18 cellular contexts compared by ENCODE assay signal in genomic region chr2:27903649-27904544, GRCh38. TPM values are rescaled to one million over a fixed set of nuclear protein-coding genes. Genes with fewer than 3 reads are reported as not detected.
DNase-seq lines count a peak whose midpoint lies in the region; ATAC-seq and TF ChIP-seq lines count a peak whose summit lies in the region.
"Had no signal": no experiment of that assay in that cellular context is flagged by ENCODE, and none has a peak within 500 bp of the region (broad histone marks: within the 10 kb centered on the region; RNA-seq: fewer than 3 reads in every experiment).

No MANE protein-coding gene starts in this region.

- no peak overlapping the region for H2BK15ac ChIP-seq in IMR-90 (ENCODE audit: low read depth, low read length)

- H3K4me3 ChIP-seq in IMR-90 (ENCODE audit: insufficient read depth, low read depth, low read length) (no peak overlapping the region), astrocyte of the spinal cord (ENCODE audit: low read depth, low read length) (no peak overlapping the region), left lung (no peak overlapping the region)
- H3K4me3 ChIP-seq: BLaER1 treated with 17β-estradiol and CSF1 and Interleukin-3, amounts not matched to agents 10 nM and 100 nM; lung; pancreas had no signal

- no peak overlapping the region for H3K23ac ChIP-seq in IMR-90 (ENCODE audit: low read depth, low read length)

- H3K4me1 ChIP-seq in IMR-90 (ENCODE audit: control insufficient read depth, insufficient read depth, low read length) (peaks cover 4% of the 10 kb centered on the region; the same call in 1 of the 2 replicates), left lung (peaks cover 0 to 6% of the 10 kb centered on the region in 2 donors)
- H3K4me1 ChIP-seq: pancreas had no signal

- POLR2A ChIA-PET in IMR-90 (lab: Charles Lee; ENCODE audit: unreplicated experiment) = no interaction called here

- H4K20me1 ChIP-seq in IMR-90 (ENCODE audit: insufficient read depth, low read length) = no peaks in the 10 kb centered on the region
- H4K20me1 ChIP-seq: BLaER1 treated with 17β-estradiol and CSF1 and Interleukin-3, amounts not matched to agents 10 nM and 100 nM had no signal

- TF ChIP-seq POLR2A in IMR-90 (IDR thresholded peaks at IDR 0.05; ENCODE audit: low read depth, low read length) = no peak
- TF ChIP-seq POLR2A in GM18505 (IDR thresholded peaks at IDR 0.05; ENCODE audit: borderline replicate concordance, extremely low read depth, insufficient read depth, insufficient read length) = no peak

- H2BK5ac ChIP-seq in IMR-90 (ENCODE audit: low read depth, low read length, poor library complexity, severe bottlenecking) = no peak overlapping the region

- no peak overlapping the region for H3K27ac ChIP-seq in IMR-90 (ENCODE audit: insufficient read depth, low read length)
- no peak overlapping the region for H3K27ac ChIP-seq in left lung
- H3K27ac ChIP-seq: BLaER1 treated with 17β-estradiol and CSF1 and Interleukin-3, amounts not matched to agents 10 nM and 100 nM; pancreas had no signal

- no peak overlapping the region for H3K9ac ChIP-seq in IMR-90 (ENCODE audit: low read depth, low read length)
- H3K9ac ChIP-seq: BLaER1 treated with 17β-estradiol and CSF1 and Interleukin-3, amounts not matched to agents 10 nM and 100 nM had no signal

- no peak overlapping the region for H4K5ac ChIP-seq in IMR-90 (ENCODE audit: low read depth, low read length)

- no peak overlapping the region for H2BK20ac ChIP-seq in IMR-90 (ENCODE audit: low read depth, low read length)

- H2AK9ac ChIP-seq in IMR-90 (replicated peaks; ENCODE audit: low read depth, low read length, poor library complexity) = no peak overlapping the region

- H3K4ac ChIP-seq in IMR-90 (ENCODE audit: low read depth, low read length) = no peak overlapping the region

- H3K18ac ChIP-seq in IMR-90 (ENCODE audit: low read depth, low read length) = no peak overlapping the region

- no peaks in the 10 kb centered on the region for H3K27me3 ChIP-seq in IMR-90 (ENCODE audit: control insufficient read depth, insufficient read depth, low read length)
- H3K27me3 ChIP-seq in left lung = no peaks in the 10 kb centered on the region
- H3K27me3 ChIP-seq: BLaER1 treated with 17β-estradiol and CSF1 and Interleukin-3, amounts not matched to agents 10 nM and 100 nM; pancreas had no signal

- BruUV-seq in IMR-90 (replicated peaks; lab: Mats Ljungman, UMichigan) = no TSS peak

- H3K36me3 ChIP-seq in IMR-90 (ENCODE audit: control insufficient read depth, insufficient read depth, low read length) = no peaks in the 10 kb centered on the region
- H3K36me3 ChIP-seq in left lung = peaks cover 0 to 7% of the 10 kb centered on the region in 2 donors

- no peak overlapping the region for H2BK120ac ChIP-seq in IMR-90 (ENCODE audit: low read depth, low read length)

- no peak overlapping the region for H2AFZ ChIP-seq in IMR-90 (replicated peaks; ENCODE audit: low read length, poor library complexity)

- H3K14ac ChIP-seq in IMR-90 (replicated peaks; ENCODE audit: low read depth, low read length) = no peak overlapping the region

- no peak overlapping the region for H4K91ac ChIP-seq in IMR-90 (ENCODE audit: insufficient read depth, low read depth, low read length)

- H3K4me2 ChIP-seq in IMR-90 (ENCODE audit: low read depth, low read length) = no peak overlapping the region

- intact Hi-C loops in IMR-90 (cut with micrococcal nuclease) = loop anchor here (5.0 kb wide), 1 partner anchor 33 kb away; no protein-coding TSS in a partner anchor
- intact Hi-C loops in left lung (cut with DNase I) = no loop called here

- TF ChIP-seq CTCF in IMR-90 (conservative IDR thresholded peaks at IDR 0.05; ENCODE audit: low read depth, low read length) (no peak), astrocyte of the spinal cord (IDR thresholded peaks at IDR 0.05; ENCODE audit: low read depth, low read length) (no peak), left lung (IDR thresholded peaks at IDR 0.05) (no peak)

- H2AK5ac ChIP-seq in IMR-90 (ENCODE audit: low read depth, low read length) = no peak overlapping the region

- peak; percentile 67 for DNase-seq in Daoy (ENCODE audit: low read depth)
- peak; percentile 52 for DNase-seq in IMR-90
- DNase-seq in astrocyte of the spinal cord (ENCODE audit: low read depth, low spot score) = peak; percentile 57
- no peak for DNase-seq in left lung
- DNase-seq in NCI-H524 (lab: John Stamatoyannopoulos, UW) = no peak
- no peak for DNase-seq in NCI-H2107 treated with DMSO at 0.1 percent for 48 hours (lab: John Stamatoyannopoulos, UW; ENCODE audit: unreplicated experiment)
- DNase-seq: cortex of kidney, GDM1, glutamatergic neuron, NCI-H1092, NCI-H526, pancreas, Right ventricle myocardium superior had no signal

- ATAC-seq in IMR-90 (ENCODE audit: low read depth) (no peak), left lung (peak; percentile 58), GM18505 (IDR thresholded peaks at IDR 0.05; ENCODE audit: unreplicated experiment) (no peak), HG02642 (IDR thresholded peaks at IDR 0.05; ENCODE audit: poor library complexity, unreplicated experiment) (no peak)
- ATAC-seq: pancreas; stimulated activated memory B cell treated with anti-CD40 and anti-IgM and Interleukin-4, amounts not matched to agents 10 μg/mL and 1 μg/mL and 100 μg/mL, for 72 hours had no signal

- no CpG with 5 or more reads among the region's 11 CpGs for WGBS in IMR-90 (ENCODE audit: extremely low coverage in 2 of 2, insufficient read length in 1 of 2), 2 experiments

- H3K9me3 ChIP-seq in IMR-90 (ENCODE audit: control insufficient read depth, insufficient read depth, low read length) (no peaks in the 10 kb centered on the region), left lung (no peaks in the 10 kb centered on the region)
- H3K9me3 ChIP-seq: pancreas had no signal

- H3K9me1 ChIP-seq in IMR-90 (ENCODE audit: insufficient read depth, low read length) = peaks cover 3% of the 10 kb centered on the region

- TF ChIP-seq RAD21 in IMR-90 (IDR thresholded peaks at IDR 0.05; ENCODE audit: low read length) = no peak

- H3K56ac ChIP-seq in IMR-90 (ENCODE audit: extremely low read depth, insufficient read depth, low read length) = no peak overlapping the region

- no peak overlapping the region for H4K8ac ChIP-seq in IMR-90 (ENCODE audit: low read depth in 2 of 2, low read length in 2 of 2)

- H3K79me1 ChIP-seq in IMR-90 (ENCODE audit: low read depth in 1 of 2, low read length in 2 of 2) = peaks cover 9 to 18% of the 10 kb centered on the region in 2 experiments; a peak in 3 of 4 replicates

- CTCF ChIA-PET in IMR-90 (lab: Yijun Ruan, JAX) = no interaction called here

- dilution Hi-C loops in IMR-90 (cut with HindIII; ENCODE audit: low sequenced_read_pairs, unreplicated experiment) = no loop called here

- in situ Hi-C loops in IMR-90 (cut with MboI; ENCODE audit: low sequenced_read_pairs) (no loop called here), astrocyte of the spinal cord (cut with HindIII; ENCODE audit: low sequenced_read_pairs) (no loop called here)

TF ChIP-seq in IMR-90, 13 proteins besides CTCF, POLR2A, EP300 and RAD21:
- TF ChIP-seq SMC3 (IDR thresholded peaks at IDR 0.05; ENCODE audit: low read depth, low read length) = no peak
- peak; percentile 42; the same call in 1 of the 2 replicates for TF ChIP-seq FOS (IDR thresholded peaks at IDR 0.05; ENCODE audit: low read depth, low read length)

RNA-seq across cellular contexts. Expression of gene BABAM2, which starts 13.4 kb away (rescaled TPM):
- 37.2 and 42.5 TPM in 2 replicates for total RNA-seq in Daoy (2014; rRNA removed; shearing (Covaris generic))
- 16.7 and 23.1 TPM in 2 replicates for total RNA-seq in IMR-90 (2012; rRNA removed)
- 20.3 and 20.9 TPM in 2 replicates for polyA plus RNA-seq in IMR-90 (2012; rRNA removed)
- 11.4 TPM in 2 replicates for polyA plus RNA-seq in IMR-90 (2012; cell fraction: cytosol; rRNA removed)
- polyA plus RNA-seq in IMR-90 (2012; cell fraction: nucleus; rRNA removed; ENCODE audit: low replicate concordance) = 4.4 and 16.0 TPM in 2 replicates
- 10 to 100 TPM; 42.5 to 49.2 TPM for total RNA-seq in left lung

RNA-seq across cellular contexts. Expression of gene RBKS, which starts 13.7 kb away (rescaled TPM):
- 1.7 and 3.4 TPM in 2 replicates for total RNA-seq in Daoy (2014; rRNA removed; shearing (Covaris generic))
- total RNA-seq in IMR-90 (2012; rRNA removed) (0.83 and 1.1 TPM in 2 replicates), left lung (1 to 10 TPM; 2.3 to 4.0 TPM)
- 1.1 and 1.4 TPM in 2 replicates for polyA plus RNA-seq in IMR-90 (2012; rRNA removed)
- polyA plus RNA-seq in IMR-90 (2012; cell fraction: cytosol; rRNA removed) = 0.97 and 1.7 TPM in 2 replicates
- polyA plus RNA-seq in IMR-90 (2012; cell fraction: nucleus; rRNA removed; ENCODE audit: low replicate concordance) = 1.2 and 1.8 TPM in 2 replicates

Comparison
In these comparisons a context has a peak if more than half of its experiments do, and no peak if none do; other contexts are left out.
1. DNase-seq: peak in Daoy (single experiment), IMR-90 (single experiment) and astrocyte of the spinal cord (single experiment); none in left lung (0 of 2), NCI-H524 (0 of 2) and NCI-H2107 treated with DMSO at 0.1 percent for 48 hours (single experiment).